13 cellular contexts compared by ENCODE assay signal in genomic region chr7:66118603-66119002, GRCh38. TPM values are rescaled to one million over a fixed set of nuclear protein-coding genes. Genes with fewer than 3 reads are reported as not detected.
DNase-seq lines count a peak whose midpoint lies in the region; ATAC-seq and TF ChIP-seq lines count a peak whose summit lies in the region.
"Had no signal": no experiment of that assay in that cellular context is flagged by ENCODE, and none has a peak within 500 bp of the region (broad histone marks: within the 10 kb centered on the region; RNA-seq: fewer than 3 reads in every experiment).

No MANE protein-coding gene starts in this region.

- peaks cover 26% of the 10 kb centered on the region for H3K36me3 Mint-ChIP-seq in activated naive CD4-positive, alpha-beta T cell treated with anti-CD3 and anti-CD28 coated beads for 36 hours (ENCODE audit: low read depth)
- peaks cover 23% of the 10 kb centered on the region for H3K36me3 Mint-ChIP-seq in activated naive CD4-positive, alpha-beta T cell treated with anti-CD3 and anti-CD28 coated beads, Interleukin-2, amount 10 ng/mL, durations not matched to agents 7 days and 5 days
- H3K36me3 Mint-ChIP-seq in IgD-negative memory B cell = no peaks in the 10 kb centered on the region
- H3K36me3 Mint-ChIP-seq in endodermal cell (ENCODE audit: low read depth) = peaks cover 14% of the 10 kb centered on the region

- H3K27me3 ChIP-seq in endodermal cell (ENCODE audit: control insufficient read depth, insufficient read depth, low read length, poor library complexity, severe bottlenecking) (no peaks in the 10 kb centered on the region), gastrocnemius medialis (no peaks in the 10 kb centered on the region), SJCRH30 (no peaks in the 10 kb centered on the region)

- TF ChIP-seq CTCF in endodermal cell (conservative IDR thresholded peaks at IDR 0.05) (no peak), gastrocnemius medialis (IDR thresholded peaks at IDR 0.05 in 4 of 5, conservative IDR thresholded peaks at IDR 0.05 in 1 of 5) (no peak)

- H3K4me3 ChIP-seq in endodermal cell (ENCODE audit: low read length) (peak overlapping the region; percentile 72), gastrocnemius medialis (no peak overlapping the region), SJCRH30 (no peak overlapping the region)

- H3K4me1 Mint-ChIP-seq in activated naive CD4-positive, alpha-beta T cell treated with anti-CD3 and anti-CD28 coated beads for 36 hours (ENCODE audit: low read depth) = peaks cover 58% of the 10 kb centered on the region
- H3K4me1 Mint-ChIP-seq in activated naive CD4-positive, alpha-beta T cell treated with anti-CD3 and anti-CD28 coated beads, Interleukin-2, amount 10 ng/mL, durations not matched to agents 7 days and 5 days = peaks cover 42% of the 10 kb centered on the region
- H3K4me1 Mint-ChIP-seq in IgD-negative memory B cell (peaks cover 30 to 41% (median 40%) of the 10 kb centered on the region in 3 donors), endodermal cell (peaks cover 27% of the 10 kb centered on the region)

- intact Hi-C loops in activated naive CD4-positive, alpha-beta T cell treated with anti-CD3 and anti-CD28 coated beads for 36 hours (cut with micrococcal nuclease) = loop anchor here (5.0 to 10.0 kb wide), 6 partner anchors 76 to 1186 kb away; partner anchors contain the start of genes SBDS, TPST1, TYW1 and VKORC1L1
- intact Hi-C loops in gastrocnemius medialis (cut with DNase I; ENCODE audit: low total_unique reads) = loop anchor here (10.0 kb wide), 1 partner anchor 244 kb away; the partner anchor contains the start of gene VKORC1L1

- no peak for DNase-seq in activated naive CD4-positive, alpha-beta T cell treated with anti-CD3 and anti-CD28 coated beads for 36 hours
- DNase-seq in activated naive CD4-positive, alpha-beta T cell treated with anti-CD3 and anti-CD28 coated beads, Interleukin-2, amount 10 ng/mL, durations not matched to agents 7 days and 5 days = no peak
- DNase-seq in endodermal cell (no peak), gastrocnemius medialis (no peak), GOT3 (lab: John Stamatoyannopoulos, UW) (no peak), SJCRH30 (no peak), hypothalamus (lab: John Stamatoyannopoulos, UW) (no peak)
- DNase-seq: activated CD4-positive, CD25-positive, alpha-beta regulatory T cell treated with anti-CD3 and anti-CD28 coated beads, Interleukin-2, amount 50 U/mL, for 72 hours; activated CD8-positive, alpha-beta memory T cell treated with anti-CD3 and anti-CD28 coated beads, Interleukin-2, amount 50 U/mL, for 48 hours; central memory CD4-positive, alpha-beta T cell; NCI-H1092 treated with DMSO at 0.1 percent for 48 hours had no signal

- TF ChIP-seq POLR2A in gastrocnemius medialis (IDR thresholded peaks at IDR 0.05) = no peak

- H3K9me3 ChIP-seq in endodermal cell (ENCODE audit: control insufficient read depth, low read length) = no peaks in the 10 kb centered on the region
- no peaks in the 10 kb centered on the region for H3K9me3 ChIP-seq in gastrocnemius medialis
- no peaks in the 10 kb centered on the region for H3K9me3 ChIP-seq in SJCRH30 (replicated peaks)

- no peak overlapping the region for H3K9ac ChIP-seq in endodermal cell (ENCODE audit: extremely low read depth, low read length, poor library complexity, severe bottlenecking)

- H3K27me3 Mint-ChIP-seq in activated naive CD4-positive, alpha-beta T cell treated with anti-CD3 and anti-CD28 coated beads for 36 hours (ENCODE audit: low read depth) = no peaks in the 10 kb centered on the region
- peaks cover 3% of the 10 kb centered on the region for H3K27me3 Mint-ChIP-seq in activated naive CD4-positive, alpha-beta T cell treated with anti-CD3 and anti-CD28 coated beads, Interleukin-2, amount 10 ng/mL, durations not matched to agents 7 days and 5 days
- peaks cover 1% of the 10 kb centered on the region for H3K27me3 Mint-ChIP-seq in IgD-negative memory B cell
- no peaks in the 10 kb centered on the region for H3K27me3 Mint-ChIP-seq in endodermal cell (ENCODE audit: insufficient read depth)

- H3K4me3 Mint-ChIP-seq in activated naive CD4-positive, alpha-beta T cell treated with anti-CD3 and anti-CD28 coated beads for 36 hours = no peak overlapping the region
- no peak overlapping the region for H3K4me3 Mint-ChIP-seq in activated naive CD4-positive, alpha-beta T cell treated with anti-CD3 and anti-CD28 coated beads, Interleukin-2, amount 10 ng/mL, durations not matched to agents 7 days and 5 days
- H3K4me3 Mint-ChIP-seq in IgD-negative memory B cell (peak overlapping the region in 2 of 4 donors; percentile 51 to 96), endodermal cell (no peak overlapping the region)

- ATAC-seq in gastrocnemius medialis = no peak

- peak overlapping the region; percentile 50 for H3K27ac Mint-ChIP-seq in activated naive CD4-positive, alpha-beta T cell treated with anti-CD3 and anti-CD28 coated beads for 36 hours
- no peak overlapping the region for H3K27ac Mint-ChIP-seq in activated naive CD4-positive, alpha-beta T cell treated with anti-CD3 and anti-CD28 coated beads, Interleukin-2, amount 10 ng/mL, durations not matched to agents 7 days and 5 days
- H3K27ac Mint-ChIP-seq in IgD-negative memory B cell (peak overlapping the region in 2 of 3 donors; percentile 73 to 82), endodermal cell (no peak overlapping the region)

- H3K27ac ChIP-seq in endodermal cell (ENCODE audit: low read depth, low read length) = no peak overlapping the region
- peak overlapping the region; percentile 11 to 38 (median 14) for H3K27ac ChIP-seq in gastrocnemius medialis
- no peak overlapping the region for H3K27ac ChIP-seq in SJCRH30
- H3K27ac ChIP-seq: RWPE1 had no signal

- in situ Hi-C loops in gastrocnemius medialis (cut with MboI; ENCODE audit: low sequenced_read_pairs in 4 of 4) = no loop called here

- H3K9me3 Mint-ChIP-seq in activated naive CD4-positive, alpha-beta T cell treated with anti-CD3 and anti-CD28 coated beads for 36 hours = no peaks in the 10 kb centered on the region
- H3K9me3 Mint-ChIP-seq in activated naive CD4-positive, alpha-beta T cell treated with anti-CD3 and anti-CD28 coated beads, Interleukin-2, amount 10 ng/mL, durations not matched to agents 7 days and 5 days = no peaks in the 10 kb centered on the region
- H3K9me3 Mint-ChIP-seq in IgD-negative memory B cell (peaks cover 0 to 2% (median 0%) of the 10 kb centered on the region in 3 donors), endodermal cell (no peaks in the 10 kb centered on the region)

- CTCF ChIA-PET in activated naive CD4-positive, alpha-beta T cell treated with anti-CD3 and anti-CD28 coated beads for 36 hours (lab: Charles Lee) = no interaction called here
- CTCF ChIA-PET in activated naive CD4-positive, alpha-beta T cell treated with anti-CD3 and anti-CD28 coated beads, Interleukin-2, amount 10 ng/mL, durations not matched to agents 7 days and 5 days (lab: Charles Lee) = interaction anchor here (1.2 kb wide), 1 partner anchor 86 kb away, joined by 3 read pairs; the partner anchor contains the start of gene TPST1

- H3K36me3 ChIP-seq in endodermal cell (ENCODE audit: control insufficient read depth, insufficient read depth, low read length) = peaks cover 11% of the 10 kb centered on the region
- H3K36me3 ChIP-seq in gastrocnemius medialis = no peaks in the 10 kb centered on the region
- peaks cover 6% of the 10 kb centered on the region; the same call in 1 of the 2 replicates for H3K36me3 ChIP-seq in SJCRH30

- H3K4me1 ChIP-seq in endodermal cell (ENCODE audit: control insufficient read depth, insufficient read depth, low read length) (peaks cover 7% of the 10 kb centered on the region), gastrocnemius medialis (peaks cover 27 to 55% of the 10 kb centered on the region in 2 donors), SJCRH30 (0 out of 2 replicates have a peak, but pooled peaks cover 5% of the 10 kb centered on the region)

- WGBS in endodermal cell (ENCODE audit: insufficient coverage in 1 of 2, insufficient read length in 1 of 2), 2 experiments = 96 to 100% methylated on average over 3 of the region's 3 CpGs

RNA-seq across cellular contexts. Expression of gene CRCP, which starts 4.0 kb away (rescaled TPM):
- total RNA-seq in activated naive CD4-positive, alpha-beta T cell treated with anti-CD3 and anti-CD28 coated beads for 36 hours = 10 to 100 TPM; 18.5 to 19.6 TPM
- 51.2 TPM for polyA plus RNA-seq in IgD-negative memory B cell
- total RNA-seq in endodermal cell (10 to 100 TPM; 25.9 to 27.8 TPM), gastrocnemius medialis (10 to 100 TPM; 19.2 to 21.3 (median 20.4) TPM)
- polyA plus RNA-seq in endodermal cell (2013, experiment 1 of 2) = 22.7 TPM
- 18.5 TPM for polyA plus RNA-seq in endodermal cell (2013, experiment 2 of 2)
- 47.3 and 57.1 TPM in 2 replicates for total RNA-seq in SJCRH30 (2014; rRNA removed; shearing (Covaris generic))

RNA-seq across cellular contexts. Expression of gene ASL, which starts 43.0 kb away (rescaled TPM):
- total RNA-seq in activated naive CD4-positive, alpha-beta T cell treated with anti-CD3 and anti-CD28 coated beads for 36 hours = 10 to 100 TPM; 12.7 to 13.6 TPM
- 21.8 TPM for polyA plus RNA-seq in IgD-negative memory B cell
- total RNA-seq in endodermal cell = 10 to 100 TPM; 37.8 to 47.9 TPM
- polyA plus RNA-seq in endodermal cell (2013, experiment 1 of 2) = 18.9 TPM
- 16.2 TPM for polyA plus RNA-seq in endodermal cell (2013, experiment 2 of 2)
- 1 to 10 TPM; 2.5 to 8.7 (median 4.9) TPM for total RNA-seq in gastrocnemius medialis
- total RNA-seq in SJCRH30 (2014; rRNA removed; shearing (Covaris generic)) = 13.7 and 15.0 TPM in 2 replicates

Comparison
In these comparisons a context has a peak if more than half of its experiments do, and no peak if none do; other contexts are left out.
1. H3K27ac Mint-ChIP-seq: peak in activated naive CD4-positive, alpha-beta T cell treated with anti-CD3 and anti-CD28 coated beads for 36 hours (single experiment) and IgD-negative memory B cell (2 of 3); none in activated naive CD4-positive, alpha-beta T cell treated with anti-CD3 and anti-CD28 coated beads, Interleukin-2, amount 10 ng/mL, durations not matched to agents 7 days and 5 days (single experiment) and endodermal cell (single experiment).
2. H3K27ac ChIP-seq: peak in gastrocnemius medialis (4 of 4); none in endodermal cell (single experiment) and SJCRH30 (single experiment).